8 cellular contexts compared by ENCODE assay signal in the genomic region with DNA sequence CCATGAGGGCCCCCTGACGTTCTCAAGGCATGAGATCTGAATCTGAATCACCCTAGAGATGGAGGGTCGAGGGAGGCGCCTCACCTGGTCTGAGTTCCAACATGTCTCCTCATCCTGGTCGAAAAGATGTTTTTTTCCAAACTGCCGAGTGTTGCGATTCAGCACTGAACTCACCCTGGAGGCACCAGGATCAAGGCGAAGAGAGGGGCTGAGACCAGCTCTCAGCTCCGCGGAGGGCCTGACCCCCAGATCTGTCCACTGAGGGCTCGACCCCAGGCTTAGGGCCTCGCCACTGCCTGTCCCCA. TPM values are rescaled to one million over a fixed set of nuclear protein-coding genes. Genes with fewer than 3 reads are reported as not detected.
DNase-seq lines count a peak whose midpoint lies in the region; ATAC-seq, FAIRE-seq and TF ChIP-seq lines count a peak whose summit lies in the region.

No MANE protein-coding gene starts in this region.

- H2AFZ ChIP-seq in GM12878 (ENCODE audit: control insufficient read depth, low read depth, low read length): peak overlapping the region; percentile 78

- H3K9me3 ChIP-seq in GM12878 (replicated peaks; ENCODE audit: control insufficient read depth, insufficient read depth, low read length): no peaks in the 10 kb centered on the region

- peaks cover 7% of the 10 kb centered on the region for H3K79me1 ChIP-seq in mesendoderm (ENCODE audit: low read length)

- H3K27ac ChIP-seq in C4-2B (peak overlapping the region; percentile 87), GM12878 (ENCODE audit: control insufficient read depth, insufficient read depth) (peak overlapping the region; percentile 75), mesendoderm (ENCODE audit: low read depth, low read length) (no peak overlapping the region)

- H3K56ac ChIP-seq in mesendoderm (ENCODE audit: low read length): peak overlapping the region; percentile 96

- CTCF ChIA-PET in GM12878 (lab: Yijun Ruan, JAX): interaction anchor here (0.6 to 1.0 kb wide), 4 partner anchors 22 to 1998 kb away, joined by 3 to 6 read pairs (median 3); no protein-coding TSS in a partner anchor

- POLR2A ChIA-PET in GM12878 (lab: Charles Lee): interaction anchor here (3.2 kb wide), 1 partner anchor 10 kb away, joined by 25 read pairs; a partner anchor contains a TSS

- H3K79me2 ChIP-seq in GM12878 (ENCODE audit: control insufficient read depth, insufficient read depth, low read length) (peaks cover 16% of the 10 kb centered on the region), mesendoderm (ENCODE audit: control insufficient read depth, insufficient read depth, low read length) (no peaks in the 10 kb centered on the region)

- FAIRE-seq in GM12878 (lab: Jason Lieb, UNC): peak; percentile 57

- no peaks in the 10 kb centered on the region for H3K27me3 ChIP-seq in GM12878 (replicated peaks in 1 of 2; ENCODE audit: control insufficient read depth in 2 of 2, insufficient read depth in 2 of 2, low read length in 1 of 2)
- H3K27me3 ChIP-seq in mesendoderm (ENCODE audit: insufficient read depth, low read length, poor library complexity): no peaks in the 10 kb centered on the region

- H3K23ac ChIP-seq in mesendoderm (ENCODE audit: low read length): peak overlapping the region; percentile 85

- H3K4me2 ChIP-seq in GM12878 (ENCODE audit: control insufficient read depth, insufficient read depth) (peak overlapping the region; percentile 99), mesendoderm (ENCODE audit: low read length) (peak overlapping the region; percentile 92)

- H4K20me1 ChIP-seq in GM12878 (ENCODE audit: control insufficient read depth, insufficient read depth): no peaks in the 10 kb centered on the region

- H3K9ac ChIP-seq in GM12878 (ENCODE audit: control insufficient read depth, insufficient read depth, low read length) (peak overlapping the region; percentile 70), mesendoderm (ENCODE audit: low read length) (peak overlapping the region; percentile 92)

- BruUV-seq in GM12878 (replicated peaks; lab: Mats Ljungman, UMichigan): no TSS peak

- WGBS in GM12878 (ENCODE audit: insufficient coverage, insufficient replicate concordance, low lambda C conversion rate, missing lambda C conversion rate): 3% methylated on average over 11 of the region's 11 CpGs
- WGBS in mesendoderm (ENCODE audit: extremely low coverage, insufficient coverage, low lambda C conversion rate): no CpG with 5 or more reads among the region's 11 CpGs

- H4K5ac ChIP-seq in mesendoderm (ENCODE audit: low read length): no peak overlapping the region

- H3K4ac ChIP-seq in mesendoderm (ENCODE audit: low read depth, low read length): no peak overlapping the region

- no peak overlapping the region for H2BK120ac ChIP-seq in mesendoderm (ENCODE audit: low read depth, low read length)

- H2BK15ac ChIP-seq in mesendoderm (replicated peaks; ENCODE audit: low read depth): no peak overlapping the region

- ATAC-seq in HG03025 (IDR thresholded peaks at IDR 0.05; ENCODE audit: low FRiP score, unreplicated experiment) (peak; percentile 19), GM12878 (peak; percentile 20)

- DNase-seq in GM12878 (ENCODE audit: low read depth, low spot score): no peak
- peak; percentile 34 for DNase-seq in mesendoderm
- DNase-seq in HT-29 (ENCODE audit: low spot score): no peak
- no peak for DNase-seq in superior temporal gyrus (ENCODE audit: extremely low spot score)
- DNase-seq in NCI-H1417 treated with DMSO at 0.1 percent for 48 hours (lab: John Stamatoyannopoulos, UW): no peak
- no peak for DNase-seq in KBM-7

- no peak for TF ChIP-seq EP300 in GM12878 (IDR thresholded peaks at IDR 0.05; ENCODE audit: borderline replicate concordance in 1 of 2, control insufficient read depth in 1 of 2, low read depth in 2 of 2, low read length in 2 of 2)

- RAD21 ChIA-PET in GM12878 (lab: Charles Lee; ENCODE audit: unreplicated experiment): interaction anchor here (1.2 to 2.3 kb wide), 5 partner anchors 8 to 28 kb away, joined by 3 to 15 read pairs (median 5); a partner anchor contains a TSS

- TF ChIP-seq RAD21 in GM12878 (IDR thresholded peaks at IDR 0.05; ENCODE audit: insufficient read depth, low read depth, low read length): no peak

- no peak overlapping the region for H4K8ac ChIP-seq in mesendoderm (ENCODE audit: low read depth, low read length)

- TF ChIP-seq CTCF in C4-2B (conservative IDR thresholded peaks at IDR 0.05) (no peak), GM12878 (IDR thresholded peaks at IDR 0.05 in 2 of 3, conservative IDR thresholded peaks at IDR 0.05 in 1 of 3; ENCODE audit: control insufficient read depth in 2 of 3, extremely low read depth in 1 of 3, insufficient read depth in 1 of 3, low read depth in 3 of 3, low read length in 3 of 3) (no peak)

- SMC1A ChIA-PET in GM12878 (lab: Charles Lee; ENCODE audit: uncharacterized antibody, unreplicated experiment): interaction anchor here (0.9 to 1.5 kb wide), 4 partner anchors 9 to 47 kb away, joined by 3 to 12 read pairs (median 4); no protein-coding TSS in a partner anchor

- H3K4me1 ChIP-seq in GM12878 (ENCODE audit: control insufficient read depth, insufficient read depth, low read length): peaks cover 8% of the 10 kb centered on the region; the same call in 1 of the 2 replicates
- H3K4me1 ChIP-seq in mesendoderm (ENCODE audit: control insufficient read depth, low read depth, low read length): no peaks in the 10 kb centered on the region

- peaks cover 4 to 12% of the 10 kb centered on the region in 2 experiments; a peak in 3 of 4 replicates for H3K36me3 ChIP-seq in GM12878 (ENCODE audit: control insufficient read depth in 2 of 2, insufficient read depth in 2 of 2, low read length in 1 of 2)
- H3K36me3 ChIP-seq in mesendoderm (ENCODE audit: control insufficient read depth, insufficient read depth, low read length): peaks cover 1% of the 10 kb centered on the region

- H3K18ac ChIP-seq in mesendoderm (ENCODE audit: low read length): no peak overlapping the region

- H2BK5ac ChIP-seq in mesendoderm (ENCODE audit: low read length): no peak overlapping the region

- H3K4me3 ChIP-seq in GM12878 (peak overlapping the region; percentile 93), mesendoderm (ENCODE audit: low read length) (peak overlapping the region; percentile 85)

- intact Hi-C loops in GM12878 (cut with micrococcal nuclease; ENCODE audit: unreplicated experiment): no loop called here

- peak overlapping the region; percentile 90 for H2AK5ac ChIP-seq in mesendoderm (ENCODE audit: low read length)

- no peak; the same call in 1 of the 2 replicates for TF ChIP-seq POLR2A in GM12878 (IDR thresholded peaks at IDR 0.05; ENCODE audit: low read depth, low read length)

- in situ Hi-C loops in GM12878 (cut with MboI): no loop called here
- in situ Hi-C loops in KBM-7 (cut with MboI; ENCODE audit: low pct_unique_long_range_greater_than_20kb, low sequenced_read_pairs): no loop called here

RNA-seq across cellular contexts. Expression of a gene that starts 0.6 kb away (rescaled TPM):
- 10.1 and 12.1 TPM in 2 replicates for total RNA-seq in GM12878 (2013; cell fraction: nucleolus; rRNA removed)
- total RNA-seq in GM12878 (2014; rRNA removed) (22.4 and 23.9 TPM in 2 replicates), GM12878 (2014; rRNA removed; fragmentation: Illumina TruSeq; extraction: Trizol) (19.7 and 22.5 TPM in 2 replicates), GM12878 (2021) (27.8 and 28.5 TPM in 2 replicates)
- 9.9 TPM for polyA plus RNA-seq in GM12878 (2011; ENCODE audit: low read depth)
- polyA plus RNA-seq in GM12878 (2011; rRNA removed) (13.0 and 22.0 TPM in 2 replicates), GM12878 (2014; fragmentation: Illumina TruSeq; extraction: Trizol) (13.6 and 21.5 TPM in 2 replicates), GM12878 (2014; fragmentation: Nextera tagmentation; extraction: Ambion mirVana) (10 to 100 TPM; 43.3 to 44.8 TPM), GM12878 (2014; rRNA removed) (31.0 and 33.7 TPM in 2 replicates), GM12878 (2016; fragmentation: Nextera tagmentation; extraction: Ambion mirVana) (10 to 100 TPM; 28.4 to 29.0 TPM)
- polyA plus RNA-seq in GM12878 (2011; cell fraction: cytosol; rRNA removed): 17.5 and 27.3 TPM in 2 replicates
- 42.0 and 47.9 TPM in 2 replicates for polyA plus RNA-seq in GM12878 (2011; cell fraction: nucleus; rRNA removed)
- 14.9 and 16.6 TPM in 2 replicates for polyA plus RNA-seq in GM12878 (2012)
- polyA minus RNA-seq in GM12878 (2011; rRNA and poly(A)+ RNA removed): 7.8 and 15.9 TPM in 2 replicates
- 4.4 and 5.5 TPM in 2 replicates for polyA minus RNA-seq in GM12878 (2011; cell fraction: cytosol; rRNA and poly(A)+ RNA removed)
- polyA minus RNA-seq in GM12878 (2011; cell fraction: nucleus; rRNA and poly(A)+ RNA removed): 7.3 and 10.1 TPM in 2 replicates
- polyA plus RNA-seq in mesendoderm (2013, experiment 1 of 2): 11.3 TPM
- polyA plus RNA-seq in mesendoderm (2013, experiment 2 of 2): 11.9 TPM
- total RNA-seq in HT-29 (2014; rRNA removed; shearing (Covaris generic)): 28.7 and 32.3 TPM in 2 replicates

RNA-seq across cellular contexts. Expression of a gene that starts 9.1 kb away (rescaled TPM):
- 0.06 TPM in 1 of 2 replicates, not detected in the other for total RNA-seq in GM12878 (2013; cell fraction: nucleolus; rRNA removed)
- 0.11 and 0.34 TPM in 2 replicates for total RNA-seq in GM12878 (2014; rRNA removed)
- 0.09 and 0.14 TPM in 2 replicates for total RNA-seq in GM12878 (2014; rRNA removed; fragmentation: Illumina TruSeq; extraction: Trizol)
- 0.10 and 0.16 TPM in 2 replicates for total RNA-seq in GM12878 (2021)
- 0.09 TPM for polyA plus RNA-seq in GM12878 (2011; ENCODE audit: low read depth)
- polyA plus RNA-seq in GM12878 (2011; rRNA removed): 0.12 and 0.13 TPM in 2 replicates
- 0.03 and 0.06 TPM in 2 replicates for polyA plus RNA-seq in GM12878 (2011; cell fraction: cytosol; rRNA removed)
- polyA plus RNA-seq in GM12878 (2011; cell fraction: nucleus; rRNA removed): 0.16 and 0.25 TPM in 2 replicates
- 0.16 and 0.24 TPM in 2 replicates for polyA plus RNA-seq in GM12878 (2012)
- polyA plus RNA-seq in GM12878 (2014; fragmentation: Illumina TruSeq; extraction: Trizol): 0.26 TPM in 1 of 2 replicates, not detected in the other
- polyA plus RNA-seq in GM12878 (2014; fragmentation: Nextera tagmentation; extraction: Ambion mirVana): under 1 TPM in 1 of 2 experiments, not detected in 1; 0.02 TPM
- 0.19 and 0.51 TPM in 2 replicates for polyA plus RNA-seq in GM12878 (2014; rRNA removed)
- under 1 TPM; 0.12 to 0.20 TPM for polyA plus RNA-seq in GM12878 (2016; fragmentation: Nextera tagmentation; extraction: Ambion mirVana)
- polyA minus RNA-seq in GM12878 (2011; rRNA and poly(A)+ RNA removed): 0.22 and 0.46 TPM in 2 replicates
- polyA minus RNA-seq in GM12878 (2011; cell fraction: cytosol; rRNA and poly(A)+ RNA removed): not detected in 2 replicates
- polyA minus RNA-seq in GM12878 (2011; cell fraction: nucleus; rRNA and poly(A)+ RNA removed): not detected in 2 replicates
- polyA plus RNA-seq in mesendoderm (2013, experiment 1 of 2): 0.88 TPM
- polyA plus RNA-seq in mesendoderm (2013, experiment 2 of 2): 0.84 TPM
- total RNA-seq in HT-29 (2014; rRNA removed; shearing (Covaris generic)): not detected in 2 replicates

RNA-seq across cellular contexts. Expression of a gene that starts 10.6 kb away (rescaled TPM):
- 47.3 and 51.9 TPM in 2 replicates for total RNA-seq in GM12878 (2013; cell fraction: nucleolus; rRNA removed)
- total RNA-seq in GM12878 (2014; rRNA removed): 98.3 and 125 TPM in 2 replicates
- total RNA-seq in GM12878 (2014; rRNA removed; fragmentation: Illumina TruSeq; extraction: Trizol): 81.0 and 88.1 TPM in 2 replicates
- 113 and 118 TPM in 2 replicates for total RNA-seq in GM12878 (2021)
- 100 TPM for polyA plus RNA-seq in GM12878 (2011; ENCODE audit: low read depth)
- polyA plus RNA-seq in GM12878 (2011; rRNA removed): 35.0 and 73.8 TPM in 2 replicates
- 124 and 158 TPM in 2 replicates for polyA plus RNA-seq in GM12878 (2011; cell fraction: cytosol; rRNA removed)
- 213 and 235 TPM in 2 replicates for polyA plus RNA-seq in GM12878 (2011; cell fraction: nucleus; rRNA removed)
- 113 and 114 TPM in 2 replicates for polyA plus RNA-seq in GM12878 (2012)
- 40.2 and 89.4 TPM in 2 replicates for polyA plus RNA-seq in GM12878 (2014; fragmentation: Illumina TruSeq; extraction: Trizol)
- polyA plus RNA-seq in GM12878 (2014; fragmentation: Nextera tagmentation; extraction: Ambion mirVana): 10 to 100 TPM; 70.8 TPM
- polyA plus RNA-seq in GM12878 (2014; rRNA removed): 102 and 126 TPM in 2 replicates
- 100 to 1,000 TPM; 108 to 119 TPM for polyA plus RNA-seq in GM12878 (2016; fragmentation: Nextera tagmentation; extraction: Ambion mirVana)
- polyA minus RNA-seq in GM12878 (2011; rRNA and poly(A)+ RNA removed): 55.2 and 80.2 TPM in 2 replicates
- 34.3 and 37.6 TPM in 2 replicates for polyA minus RNA-seq in GM12878 (2011; cell fraction: cytosol; rRNA and poly(A)+ RNA removed)
- polyA minus RNA-seq in GM12878 (2011; cell fraction: nucleus; rRNA and poly(A)+ RNA removed): 57.1 and 106 TPM in 2 replicates
- polyA plus RNA-seq in mesendoderm (2013, experiment 1 of 2): 99.8 TPM
- polyA plus RNA-seq in mesendoderm (2013, experiment 2 of 2): 105 TPM
- 75.0 and 89.8 TPM in 2 replicates for total RNA-seq in HT-29 (2014; rRNA removed; shearing (Covaris generic))

RNA-seq across cellular contexts. Expression of a gene that starts 10.7 kb away (rescaled TPM):
- 31.6 and 35.8 TPM in 2 replicates for total RNA-seq in GM12878 (2013; cell fraction: nucleolus; rRNA removed)
- 31.1 and 33.5 TPM in 2 replicates for total RNA-seq in GM12878 (2014; rRNA removed)
- total RNA-seq in GM12878 (2014; rRNA removed; fragmentation: Illumina TruSeq; extraction: Trizol): 14.9 TPM in 2 replicates
- 25.8 and 27.1 TPM in 2 replicates for total RNA-seq in GM12878 (2021)
- polyA plus RNA-seq in GM12878 (2011; ENCODE audit: low read depth): 9.7 TPM
- polyA plus RNA-seq in GM12878 (2011; rRNA removed): 5.3 and 13.7 TPM in 2 replicates
- polyA plus RNA-seq in GM12878 (2011; cell fraction: cytosol; rRNA removed): 15.2 and 24.3 TPM in 2 replicates
- 25.3 and 37.8 TPM in 2 replicates for polyA plus RNA-seq in GM12878 (2011; cell fraction: nucleus; rRNA removed)
- polyA plus RNA-seq in GM12878 (2012): 10.9 and 13.6 TPM in 2 replicates
- polyA plus RNA-seq in GM12878 (2014; fragmentation: Illumina TruSeq; extraction: Trizol): 8.6 and 19.6 TPM in 2 replicates
- polyA plus RNA-seq in GM12878 (2014; fragmentation: Nextera tagmentation; extraction: Ambion mirVana): 1 to 10 TPM; 3.7 to 6.0 TPM
- 30.8 and 31.5 TPM in 2 replicates for polyA plus RNA-seq in GM12878 (2014; rRNA removed)
- 10 to 100 TPM; 39.0 to 40.3 TPM for polyA plus RNA-seq in GM12878 (2016; fragmentation: Nextera tagmentation; extraction: Ambion mirVana)
- 8.3 and 14.1 TPM in 2 replicates for polyA minus RNA-seq in GM12878 (2011; rRNA and poly(A)+ RNA removed)
- polyA minus RNA-seq in GM12878 (2011; cell fraction: cytosol; rRNA and poly(A)+ RNA removed): 5.9 and 10.2 TPM in 2 replicates
- 6.8 and 16.6 TPM in 2 replicates for polyA minus RNA-seq in GM12878 (2011; cell fraction: nucleus; rRNA and poly(A)+ RNA removed)
- 14.8 TPM for polyA plus RNA-seq in mesendoderm (2013, experiment 1 of 2)
- polyA plus RNA-seq in mesendoderm (2013, experiment 2 of 2): 13.9 TPM
- total RNA-seq in HT-29 (2014; rRNA removed; shearing (Covaris generic)): 40.1 and 50.5 TPM in 2 replicates

RNA-seq across cellular contexts. Expression of a gene that starts 32.6 kb away (rescaled TPM):
- 4.9 and 5.2 TPM in 2 replicates for total RNA-seq in GM12878 (2013; cell fraction: nucleolus; rRNA removed)
- 13.6 and 17.9 TPM in 2 replicates for total RNA-seq in GM12878 (2014; rRNA removed)
- 6.4 and 7.6 TPM in 2 replicates for total RNA-seq in GM12878 (2014; rRNA removed; fragmentation: Illumina TruSeq; extraction: Trizol)
- 33.0 and 36.6 TPM in 2 replicates for total RNA-seq in GM12878 (2021)
- 13.7 TPM for polyA plus RNA-seq in GM12878 (2011; ENCODE audit: low read depth)
- polyA plus RNA-seq in GM12878 (2011; rRNA removed): 0.69 and 1.8 TPM in 2 replicates
- polyA plus RNA-seq in GM12878 (2011; cell fraction: cytosol; rRNA removed): 4.8 and 5.5 TPM in 2 replicates
- 8.7 and 9.5 TPM in 2 replicates for polyA plus RNA-seq in GM12878 (2011; cell fraction: nucleus; rRNA removed)
- polyA plus RNA-seq in GM12878 (2012): 42.4 and 45.0 TPM in 2 replicates
- 4.2 and 10.0 TPM in 2 replicates for polyA plus RNA-seq in GM12878 (2014; fragmentation: Illumina TruSeq; extraction: Trizol)
- polyA plus RNA-seq in GM12878 (2014; fragmentation: Nextera tagmentation; extraction: Ambion mirVana): under 1 TPM; 0.09 to 0.21 TPM
- polyA plus RNA-seq in GM12878 (2014; rRNA removed): 22.7 and 33.8 TPM in 2 replicates
- 10 to 100 TPM in 1 of 2 experiments, 1 to 10 TPM in 1; 7.8 to 11.3 TPM for polyA plus RNA-seq in GM12878 (2016; fragmentation: Nextera tagmentation; extraction: Ambion mirVana)
- 0.59 and 3.2 TPM in 2 replicates for polyA minus RNA-seq in GM12878 (2011; rRNA and poly(A)+ RNA removed)
- polyA minus RNA-seq in GM12878 (2011; cell fraction: cytosol; rRNA and poly(A)+ RNA removed): 1.7 and 2.5 TPM in 2 replicates
- polyA minus RNA-seq in GM12878 (2011; cell fraction: nucleus; rRNA and poly(A)+ RNA removed): 2.1 and 3.3 TPM in 2 replicates
- 0.28 TPM for polyA plus RNA-seq in mesendoderm (2013, experiment 1 of 2)
- polyA plus RNA-seq in mesendoderm (2013, experiment 2 of 2): 0.57 TPM
- 0.38 and 0.55 TPM in 2 replicates for total RNA-seq in HT-29 (2014; rRNA removed; shearing (Covaris generic))
